In genomic region chr16:14325921-14326401, GRCh38 we compare ENCODE assay signal across 10 cellular contexts.
DNase-seq lines count a peak whose midpoint lies in the region; ATAC-seq lines count a peak whose summit lies in the region.
"Had no signal": no experiment of that assay in that cellular context is flagged by ENCODE, and none has a peak within 500 bp of the region (broad histone marks: within the 10 kb centered on the region; RNA-seq: fewer than 3 reads in every experiment).

No MANE protein-coding gene starts in this region.

- no peak overlapping the region for H3K9ac ChIP-seq in subcutaneous abdominal adipose tissue (ENCODE audit: low read length in 5 of 5)

- H3K4me1 ChIP-seq in subcutaneous abdominal adipose tissue (ENCODE audit: control insufficient read depth in 5 of 5, insufficient read depth in 5 of 5, low read length in 5 of 5) = peaks cover 0 to 28% (median 12%) of the 10 kb centered on the region in 5 donors
- no peaks in the 10 kb centered on the region for H3K4me1 ChIP-seq in effector memory CD4-positive, alpha-beta T cell (ENCODE audit: control insufficient read depth, insufficient read depth, low read length, poor library complexity, severe bottlenecking)

- H3K27me3 ChIP-seq in subcutaneous abdominal adipose tissue (ENCODE audit: control insufficient read depth in 5 of 5, insufficient read depth in 4 of 5, low read length in 5 of 5) = no peaks in the 10 kb centered on the region
- no peaks in the 10 kb centered on the region for H3K27me3 ChIP-seq in effector memory CD4-positive, alpha-beta T cell (replicated peaks; ENCODE audit: control insufficient read depth, insufficient read depth, low read length, poor library complexity, severe bottlenecking)
- H3K27me3 ChIP-seq: hepatocyte had no signal

- H3K4me3 ChIP-seq in subcutaneous abdominal adipose tissue (ENCODE audit: low read depth in 1 of 5, low read length in 5 of 5) = no peak overlapping the region
- no peak overlapping the region for H3K4me3 ChIP-seq in effector memory CD4-positive, alpha-beta T cell (ENCODE audit: insufficient read depth, low read depth, low read length, poor library complexity, severe bottlenecking)
- H3K4me3 ChIP-seq: hepatocyte had no signal

- peaks cover 4 to 19% (median 11%) of the 10 kb centered on the region in 5 donors for H3K36me3 ChIP-seq in subcutaneous abdominal adipose tissue (ENCODE audit: control insufficient read depth in 5 of 5, insufficient read depth in 5 of 5, low read length in 5 of 5)
- H3K36me3 ChIP-seq in effector memory CD4-positive, alpha-beta T cell (ENCODE audit: control insufficient read depth, insufficient read depth, low read length) = no peaks in the 10 kb centered on the region

- DNase-seq in NCI-H2196 (lab: John Stamatoyannopoulos, UW; ENCODE audit: unreplicated experiment) = peak; percentile 29
- DNase-seq in NCI-H2196 treated with DMSO at 0.1 percent for 48 hours (lab: John Stamatoyannopoulos, UW; ENCODE audit: unreplicated experiment) = no peak
- DNase-seq in NCI-H748 (lab: John Stamatoyannopoulos, UW; ENCODE audit: unreplicated experiment) = peak; percentile 75
- DNase-seq in fibroblast of the conjunctiva (ENCODE audit: low read depth) = peak; percentile 35
- DNase-seq in effector memory CD4-positive, alpha-beta T cell = no peak
- no peak for DNase-seq in CD1c-positive myeloid dendritic cell (ENCODE audit: extremely low spot score)
- DNase-seq: substantia nigra had no signal

- ATAC-seq in GM21381 (IDR thresholded peaks at IDR 0.05; ENCODE audit: unreplicated experiment) = no peak

- peak overlapping the region; percentile 67 for H3K27ac ChIP-seq in subcutaneous abdominal adipose tissue (ENCODE audit: low read depth, low read length)
- H3K27ac ChIP-seq in effector memory CD4-positive, alpha-beta T cell (ENCODE audit: insufficient read depth, low read length, poor library complexity, severe bottlenecking) = no peak overlapping the region
- H3K27ac ChIP-seq: hepatocyte had no signal

- no peaks in the 10 kb centered on the region for H3K9me3 ChIP-seq in subcutaneous abdominal adipose tissue (ENCODE audit: control insufficient read depth in 5 of 5, low read length in 5 of 5)
- H3K9me3 ChIP-seq in effector memory CD4-positive, alpha-beta T cell (ENCODE audit: control insufficient read depth, low read length) = no peaks in the 10 kb centered on the region

Comparison
In these comparisons a context has a peak if more than half of its experiments do, and no peak if none do; other contexts are left out.
1. DNase-seq: peak in NCI-H2196 (single experiment), NCI-H748 (single experiment) and fibroblast of the conjunctiva (single experiment); none in NCI-H2196 treated with DMSO at 0.1 percent for 48 hours (single experiment), effector memory CD4-positive, alpha-beta T cell (0 of 3) and CD1c-positive myeloid dendritic cell (single experiment).